ENCODE assay signal across 15 cellular contexts in genomic region chr9:18478517-18479361, GRCh38. TPM values are rescaled to one million over a fixed set of nuclear protein-coding genes. Genes with fewer than 3 reads are reported as not detected.
DNase-seq lines count a peak whose midpoint lies in the region; ATAC-seq lines count a peak whose summit lies in the region.
"Had no signal": no experiment of that assay in that cellular context is flagged by ENCODE, and none has a peak within 500 bp of the region (broad histone marks: within the 10 kb centered on the region; RNA-seq: fewer than 3 reads in every experiment).

No MANE protein-coding gene starts in this region.

- no peaks in the 10 kb centered on the region for H3K9me3 Mint-ChIP-seq in activated CD4-positive, alpha-beta memory T cell treated with anti-CD3 and anti-CD28 coated beads for 36 hours
- H3K9me3 Mint-ChIP-seq: activated naive CD8-positive, alpha-beta T cell treated with anti-CD3 and anti-CD28 coated beads for 36 hours; stimulated activated naive B cell treated with anti-CD40 and anti-IgM and Interleukin-4, amounts not matched to agents 10 μg/mL and 1 μg/mL and 100 μg/mL, for 72 hours had no signal

- H3K27ac Mint-ChIP-seq in activated CD4-positive, alpha-beta memory T cell treated with anti-CD3 and anti-CD28 coated beads for 36 hours = no peak overlapping the region
- H3K27ac Mint-ChIP-seq: activated naive CD8-positive, alpha-beta T cell treated with anti-CD3 and anti-CD28 coated beads for 36 hours; stimulated activated naive B cell treated with anti-CD40 and anti-IgM and Interleukin-4, amounts not matched to agents 10 μg/mL and 1 μg/mL and 100 μg/mL, for 72 hours had no signal

- POLR2A ChIA-PET in activated CD4-positive, alpha-beta memory T cell treated with anti-CD3 and anti-CD28 coated beads for 36 hours (lab: Charles Lee) = no interaction called here

- H3K27me3 Mint-ChIP-seq in activated CD4-positive, alpha-beta memory T cell treated with anti-CD3 and anti-CD28 coated beads for 36 hours = peaks cover 7% of the 10 kb centered on the region

- DNase-seq in GM04503 (ENCODE audit: low read depth) = peak; percentile 98
- peak; percentile 73 for DNase-seq in amniotic epithelial cell (ENCODE audit: low read depth)
- peak; percentile 72 for DNase-seq in glomerular visceral epithelial cell (ENCODE audit: extremely low spot score)
- peak; percentile 92 for DNase-seq in stromal cell of bone marrow (ENCODE audit: low read depth)
- DNase-seq in activated T-cell treated with anti-CD3 and anti-CD28 coated beads, Interleukin-2, amount 50 U/mL, for 48 hours = no peak
- no peak for DNase-seq in activated CD4-positive, alpha-beta memory T cell treated with anti-CD3 and anti-CD28 coated beads for 36 hours
- DNase-seq: activated naive CD8-positive, alpha-beta T cell treated with anti-CD3 and anti-CD28 coated beads for 36 hours; effector CD4-positive, alpha-beta T cell; NCI-H1436 treated with DMSO at 0.1 percent for 48 hours; NCI-H510A treated with DMSO at 0.1 percent for 48 hours; stimulated activated CD4-positive, alpha-beta T cell treated with anti-CD3 and anti-CD28 coated beads, Interleukin-4, amount 100 ng/mL, for 1 hour; stimulated activated naive B cell treated with anti-CD40 and anti-IgM and Interleukin-4, amounts not matched to agents 10 μg/mL and 1 μg/mL and 100 μg/mL, for 72 hours had no signal

- ATAC-seq in HG03342 (IDR thresholded peaks at IDR 0.05; ENCODE audit: unreplicated experiment) = no peak
- ATAC-seq in GM19397 (IDR thresholded peaks at IDR 0.05; ENCODE audit: unreplicated experiment) = no peak
- ATAC-seq: Right ventricle myocardium inferior; stimulated activated naive B cell treated with anti-CD40 and anti-IgM and Interleukin-4, amounts not matched to agents 10 μg/mL and 1 μg/mL and 100 μg/mL, for 72 hours had no signal

- H3K4me1 Mint-ChIP-seq in activated CD4-positive, alpha-beta memory T cell treated with anti-CD3 and anti-CD28 coated beads for 36 hours (ENCODE audit: low read depth) = peaks cover under 1% of the 10 kb centered on the region
- H3K4me1 Mint-ChIP-seq: activated naive CD8-positive, alpha-beta T cell treated with anti-CD3 and anti-CD28 coated beads for 36 hours; stimulated activated naive B cell treated with anti-CD40 and anti-IgM and Interleukin-4, amounts not matched to agents 10 μg/mL and 1 μg/mL and 100 μg/mL, for 72 hours had no signal

- no peak overlapping the region for H3K4me3 Mint-ChIP-seq in activated CD4-positive, alpha-beta memory T cell treated with anti-CD3 and anti-CD28 coated beads for 36 hours
- H3K4me3 Mint-ChIP-seq: activated naive CD8-positive, alpha-beta T cell treated with anti-CD3 and anti-CD28 coated beads for 36 hours; stimulated activated naive B cell treated with anti-CD40 and anti-IgM and Interleukin-4, amounts not matched to agents 10 μg/mL and 1 μg/mL and 100 μg/mL, for 72 hours had no signal

- intact Hi-C loops in activated CD4-positive, alpha-beta memory T cell treated with anti-CD3 and anti-CD28 coated beads for 36 hours (cut with micrococcal nuclease) = no loop called here

- no peaks in the 10 kb centered on the region for H3K36me3 Mint-ChIP-seq in activated CD4-positive, alpha-beta memory T cell treated with anti-CD3 and anti-CD28 coated beads for 36 hours
- H3K36me3 Mint-ChIP-seq: activated naive CD8-positive, alpha-beta T cell treated with anti-CD3 and anti-CD28 coated beads for 36 hours; stimulated activated naive B cell treated with anti-CD40 and anti-IgM and Interleukin-4, amounts not matched to agents 10 μg/mL and 1 μg/mL and 100 μg/mL, for 72 hours had no signal

- CTCF ChIA-PET in activated CD4-positive, alpha-beta memory T cell treated with anti-CD3 and anti-CD28 coated beads for 36 hours (lab: Charles Lee) = interaction anchor here (0.9 kb wide), 1 partner anchor 223 kb away, joined by 3 read pairs; no protein-coding TSS in a partner anchor

RNA-seq across cellular contexts. Expression of gene ADAMTSL1, which starts 4.8 kb away (rescaled TPM):
- total RNA-seq in activated CD4-positive, alpha-beta memory T cell treated with anti-CD3 and anti-CD28 coated beads for 36 hours = not detected
- total RNA-seq: activated naive CD8-positive, alpha-beta T cell treated with anti-CD3 and anti-CD28 coated beads for 36 hours had no signal

Comparison
In these comparisons a context has a peak if more than half of its experiments do, and no peak if none do; other contexts are left out.
1. DNase-seq: peak in GM04503 (single experiment), amniotic epithelial cell (single experiment), glomerular visceral epithelial cell (single experiment) and stromal cell of bone marrow (single experiment); none in activated T-cell treated with anti-CD3 and anti-CD28 coated beads, Interleukin-2, amount 50 U/mL, for 48 hours (0 of 2) and activated CD4-positive, alpha-beta memory T cell treated with anti-CD3 and anti-CD28 coated beads for 36 hours (single experiment).